15 cellular contexts compared by ENCODE assay signal in the genomic region with DNA sequence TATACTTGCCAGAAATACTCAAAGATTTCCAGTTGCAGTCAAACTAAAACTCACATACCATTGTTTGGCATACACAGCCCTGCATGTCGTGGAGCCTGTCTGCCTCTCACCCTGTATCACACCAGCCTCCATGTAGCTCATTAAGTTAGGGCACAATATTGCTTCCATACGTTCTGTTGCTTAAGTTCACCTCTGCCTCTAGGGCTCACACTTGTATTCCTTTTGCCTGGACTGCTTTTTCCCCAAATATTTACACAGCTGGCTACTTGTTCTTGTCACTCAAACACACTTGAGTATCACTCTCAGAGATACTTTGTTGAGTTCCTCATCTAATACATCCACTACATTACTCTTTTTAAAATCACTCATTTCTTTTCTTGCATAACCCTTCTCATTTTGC.
A peak's percentile ranks its signal among the peaks of the same experiment; 100 is the strongest.
DNase-seq lines count a peak whose midpoint lies in the region; ATAC-seq, FAIRE-seq and TF ChIP-seq lines count a peak whose summit lies in the region.
"Had no signal": no experiment of that assay in that cellular context is flagged by ENCODE, and none has a peak within 500 bp of the region (broad histone marks: within the 10 kb centered on the region; RNA-seq: fewer than 3 reads in every experiment).

No MANE protein-coding gene starts in this region.

- no peaks in the 10 kb centered on the region for H3K4me1 Mint-ChIP-seq in activated CD8-positive, alpha-beta memory T cell treated with anti-CD3 and anti-CD28 coated beads, Interleukin-2, amount 10 ng/mL, durations not matched to agents 7 days and 5 days
- H3K4me1 Mint-ChIP-seq: central memory CD8-positive, alpha-beta T cell; GM23338; IgD-negative memory B cell; naive thymus-derived CD4-positive, alpha-beta T cell had no signal

- no peak for ATAC-seq in activated CD8-positive, alpha-beta memory T cell treated with anti-CD3 and anti-CD28 coated beads, Interleukin-2, amount 10 ng/mL, durations not matched to agents 7 days and 5 days
- ATAC-seq: activated CD4-positive, CD25-positive, alpha-beta regulatory T cell treated with anti-CD3 and anti-CD28 coated beads, Interleukin-2, amount 50 U/mL, for 24 hours; GM23338; naive thymus-derived CD4-positive, alpha-beta T cell had no signal

- no peaks in the 10 kb centered on the region for H3K36me3 Mint-ChIP-seq in activated CD8-positive, alpha-beta memory T cell treated with anti-CD3 and anti-CD28 coated beads, Interleukin-2, amount 10 ng/mL, durations not matched to agents 7 days and 5 days
- H3K36me3 Mint-ChIP-seq: IgD-negative memory B cell; naive thymus-derived CD4-positive, alpha-beta T cell had no signal

- no peak for FAIRE-seq in GM12891 (lab: Jason Lieb, UNC)

- in situ Hi-C loops in ACHN (cut with HindIII; ENCODE audit: low pct_ligation_motif_present, low pct_unique_long_range_greater_than_20kb, low sequenced_read_pairs) = no loop called here

- H3K4me3 Mint-ChIP-seq in activated CD8-positive, alpha-beta memory T cell treated with anti-CD3 and anti-CD28 coated beads, Interleukin-2, amount 10 ng/mL, durations not matched to agents 7 days and 5 days = no peak overlapping the region
- H3K4me3 Mint-ChIP-seq: central memory CD8-positive, alpha-beta T cell; GM23338; IgD-negative memory B cell; naive thymus-derived CD4-positive, alpha-beta T cell had no signal

- TF ChIP-seq POLR2A in GM12891 (IDR thresholded peaks at IDR 0.05; ENCODE audit: low read depth, low read length) = no peak

- peak; percentile 43 for TF ChIP-seq CTCF in LNCAP (IDR thresholded peaks at IDR 0.05)

- H3K27ac Mint-ChIP-seq in activated CD8-positive, alpha-beta memory T cell treated with anti-CD3 and anti-CD28 coated beads, Interleukin-2, amount 10 ng/mL, durations not matched to agents 7 days and 5 days = no peak overlapping the region
- H3K27ac Mint-ChIP-seq: GM23338; IgD-negative memory B cell; naive thymus-derived CD4-positive, alpha-beta T cell had no signal

- H3K27me3 Mint-ChIP-seq in activated CD8-positive, alpha-beta memory T cell treated with anti-CD3 and anti-CD28 coated beads, Interleukin-2, amount 10 ng/mL, durations not matched to agents 7 days and 5 days = no peaks in the 10 kb centered on the region
- H3K27me3 Mint-ChIP-seq: central memory CD8-positive, alpha-beta T cell had no signal

- no peaks in the 10 kb centered on the region for H3K9me3 Mint-ChIP-seq in activated CD8-positive, alpha-beta memory T cell treated with anti-CD3 and anti-CD28 coated beads, Interleukin-2, amount 10 ng/mL, durations not matched to agents 7 days and 5 days (ENCODE audit: low read depth)
- H3K9me3 Mint-ChIP-seq: GM23338 had no signal

- CTCF ChIA-PET in activated CD8-positive, alpha-beta memory T cell treated with anti-CD3 and anti-CD28 coated beads, Interleukin-2, amount 10 ng/mL, durations not matched to agents 7 days and 5 days (lab: Charles Lee) = no interaction called here

- peak; percentile 49 for DNase-seq in COLO668 (lab: John Stamatoyannopoulos, UW; ENCODE audit: unreplicated experiment)
- DNase-seq in NCI-H2107 treated with DMSO at 0.1 percent for 48 hours (lab: John Stamatoyannopoulos, UW; ENCODE audit: unreplicated experiment) = peak; percentile 78
- DNase-seq in SHP77 treated with DMSO at 0.1 percent for 48 hours (lab: John Stamatoyannopoulos, UW) = peak; percentile 82
- DNase-seq in activated CD8-positive, alpha-beta memory T cell treated with anti-CD3 and anti-CD28 coated beads, Interleukin-2, amount 10 ng/mL, durations not matched to agents 7 days and 5 days = no peak
- no peak for DNase-seq in superior temporal gyrus (ENCODE audit: extremely low spot score)
- DNase-seq in GM12891 (ENCODE audit: insufficient read length, low spot score) = no peak
- no peak for DNase-seq in ACHN
- DNase-seq: effector CD8-positive, alpha-beta T cell; naive thymus-derived CD4-positive, alpha-beta T cell; posterior cingulate gyrus had no signal

TF ChIP-seq in GM12891, 5 proteins besides CTCF, POLR2A, EP300 and RAD21:
- TF ChIP-seq POLR2AphosphoS5 (IDR thresholded peaks at IDR 0.05; ENCODE audit: low read depth, low read length) (no peak), POU2F2 (IDR thresholded peaks at IDR 0.05; ENCODE audit: low read depth, low read length) (no peak), TAF1 (IDR thresholded peaks at IDR 0.05; ENCODE audit: low read depth, low read length) (no peak), SPI1 (IDR thresholded peaks at IDR 0.05; ENCODE audit: low read depth, low read length) (no peak)
TF ChIP-seq in GM12891: peak in this region for 0.

Comparison
In these comparisons a context has a peak if more than half of its experiments do, and no peak if none do; other contexts are left out.
1. DNase-seq: peak in COLO668 (single experiment), NCI-H2107 treated with DMSO at 0.1 percent for 48 hours (single experiment) and SHP77 treated with DMSO at 0.1 percent for 48 hours (single experiment); none in activated CD8-positive, alpha-beta memory T cell treated with anti-CD3 and anti-CD28 coated beads, Interleukin-2, amount 10 ng/mL, durations not matched to agents 7 days and 5 days (single experiment), superior temporal gyrus (single experiment), GM12891 (single experiment) and ACHN (single experiment).